In the genomic region with DNA sequence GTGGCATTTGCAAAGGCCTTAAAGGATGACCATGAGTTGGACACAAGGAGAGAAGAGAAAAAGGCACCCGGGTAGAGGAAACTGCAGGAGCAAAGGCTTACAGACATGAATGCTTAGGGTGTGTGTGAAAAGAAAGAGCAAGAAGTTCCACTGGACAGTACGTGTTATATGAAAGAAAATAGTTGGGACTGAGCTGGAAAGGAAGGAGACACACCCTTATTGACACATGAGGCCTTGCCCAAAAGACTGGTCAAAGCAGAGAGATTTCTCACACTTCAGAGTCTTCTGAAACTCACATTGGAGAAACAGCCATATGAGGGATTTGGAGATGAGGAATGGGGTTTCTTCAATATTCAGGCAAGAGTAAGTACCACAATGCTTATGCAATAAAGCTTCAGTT, we compare ENCODE assay signal across 18 cellular contexts. TPM values are rescaled to one million over a fixed set of nuclear protein-coding genes. Genes with fewer than 3 reads are reported as not detected.
DNase-seq lines count a peak whose midpoint lies in the region; ATAC-seq and TF ChIP-seq lines count a peak whose summit lies in the region.
"Had no signal": no experiment of that assay in that cellular context is flagged by ENCODE, and none has a peak within 500 bp of the region (broad histone marks: within the 10 kb centered on the region; RNA-seq: fewer than 3 reads in every experiment).

No MANE protein-coding gene starts in this region.

- no peaks in the 10 kb centered on the region for H3K4me1 ChIP-seq in breast epithelium
- H3K4me1 ChIP-seq in mammary epithelial cell (ENCODE audit: insufficient read depth, low read length): peaks cover 17% of the 10 kb centered on the region
- H3K4me1 ChIP-seq in hepatocyte (ENCODE audit: insufficient read depth): peaks cover 4% of the 10 kb centered on the region
- peaks cover 8% of the 10 kb centered on the region for H3K4me1 ChIP-seq in upper lobe of right lung
- H3K4me1 ChIP-seq: adrenal gland had no signal

- TF ChIP-seq CTCF in MCF 10A (IDR thresholded peaks at IDR 0.05; ENCODE audit: unreplicated experiment): no peak
- TF ChIP-seq CTCF in breast epithelium (IDR thresholded peaks at IDR 0.05): no peak
- TF ChIP-seq CTCF in mammary epithelial cell (conservative IDR thresholded peaks at IDR 0.05 in 1 of 2, IDR thresholded peaks at IDR 0.05 in 1 of 2; ENCODE audit: extremely low read depth in 1 of 2, insufficient read depth in 1 of 2, low read depth in 1 of 2, low read length in 2 of 2): no peak
- no peak for TF ChIP-seq CTCF in hepatocyte (IDR thresholded peaks at IDR 0.05; ENCODE audit: poor library complexity)
- no peak for TF ChIP-seq CTCF in type B pancreatic cell (conservative IDR thresholded peaks at IDR 0.05)
- TF ChIP-seq CTCF in upper lobe of right lung (IDR thresholded peaks at IDR 0.05): no peak

- in situ Hi-C loops in mammary epithelial cell (cut with MboI; ENCODE audit: low sequenced_read_pairs in 2 of 2): no loop called here

- intact Hi-C loops in MCF 10A (cut with micrococcal nuclease): loop anchor here (5.0 kb wide), 1 partner anchor 55 kb away; the partner anchor contains the start of gene TTC9
- intact Hi-C loops in breast epithelium (cut with DNase I; ENCODE audit: low total_unique reads): no loop called here
- intact Hi-C loops in mammary epithelial cell (cut with micrococcal nuclease): no loop called here
- intact Hi-C loops in upper lobe of right lung (cut with DNase I): no loop called here

- no peaks in the 10 kb centered on the region for H3K9me2 ChIP-seq in hepatocyte (replicated peaks; ENCODE audit: insufficient read depth)

- H3K27me3 Mint-ChIP-seq in MCF 10A (ENCODE audit: insufficient read depth, unreplicated experiment): no peaks in the 10 kb centered on the region
- H3K27me3 Mint-ChIP-seq in type B pancreatic cell: no peaks in the 10 kb centered on the region

- TF ChIP-seq POLR2A in breast epithelium (IDR thresholded peaks at IDR 0.05): no peak

- peak overlapping the region; percentile 65 for H3K27ac Mint-ChIP-seq in MCF 10A (ENCODE audit: low read depth, unreplicated experiment)
- H3K27ac Mint-ChIP-seq in type B pancreatic cell: peak overlapping the region; percentile 67
- H3K27ac Mint-ChIP-seq: activated CD4-positive, alpha-beta T cell treated with anti-CD3 and anti-CD28 coated beads, Interleukin-2, amount 10 ng/mL, durations not matched to agents 7 days and 5 days; nephron had no signal

- H3K36me3 Mint-ChIP-seq in MCF 10A (ENCODE audit: insufficient read depth, unreplicated experiment) (no peaks in the 10 kb centered on the region), type B pancreatic cell (no peaks in the 10 kb centered on the region)

- no peak for ATAC-seq in upper lobe of right lung

- peak overlapping the region; percentile 40 for H3K4me2 ChIP-seq in mammary epithelial cell (ENCODE audit: insufficient read depth, low read depth, low read length)
- H3K4me2 ChIP-seq in hepatocyte: peak overlapping the region; percentile 46

- CTCF ChIA-PET in MCF 10A (lab: Yijun Ruan, JAX): interaction anchor here (0.6 to 2.0 kb wide), 3 partner anchors 16 to 1284 kb away, joined by 3 to 5 read pairs (median 4); no protein-coding TSS in a partner anchor
- CTCF ChIA-PET in mammary epithelial cell (lab: Charles Lee; ENCODE audit: low non-redundant PET): no interaction called here

- BruUV-seq in MCF 10A (replicated peaks; lab: Mats Ljungman, UMichigan) (no TSS peak), mammary epithelial cell (replicated peaks; lab: Mats Ljungman, UMichigan) (no TSS peak)

- H3K4me1 Mint-ChIP-seq in MCF 10A (ENCODE audit: insufficient read depth, unreplicated experiment) (peaks cover 18% of the 10 kb centered on the region), type B pancreatic cell (ENCODE audit: unreplicated experiment) (no peaks in the 10 kb centered on the region)
- H3K4me1 Mint-ChIP-seq: activated CD4-positive, alpha-beta T cell treated with anti-CD3 and anti-CD28 coated beads, Interleukin-2, amount 10 ng/mL, durations not matched to agents 7 days and 5 days; nephron had no signal

- no peaks in the 10 kb centered on the region for H3K79me2 ChIP-seq in mammary epithelial cell (ENCODE audit: insufficient read depth, low read length)
- no peaks in the 10 kb centered on the region for H3K79me2 ChIP-seq in hepatocyte

- no peak overlapping the region for H3K9ac ChIP-seq in mammary epithelial cell (ENCODE audit: insufficient read depth, low read length)

- dilution Hi-C loops in mammary epithelial cell (cut with HindIII; ENCODE audit: low sequenced_read_pairs): loop anchor here (5.0 kb wide), 2 partner anchors 40 to 95 kb away; partner anchors contain the start of gene MED6

- DNase-seq in MCF 10A (ENCODE audit: unreplicated experiment) (peak; percentile 26), breast epithelium (ENCODE audit: low spot score in 2 of 2) (no peak), mammary epithelial cell (peak; percentile 29), hepatocyte (ENCODE audit: low spot score) (no peak), type B pancreatic cell (ENCODE audit: extremely low spot score, unreplicated experiment) (no peak), NCI-H1105 (lab: John Stamatoyannopoulos, UW) (no peak), upper lobe of right lung (no peak), hypothalamus (lab: John Stamatoyannopoulos, UW) (no peak)
- DNase-seq: activated CD4-positive, alpha-beta T cell treated with anti-CD3 and anti-CD28 coated beads, Interleukin-2, amount 10 ng/mL, durations not matched to agents 7 days and 5 days; activated CD8-positive, alpha-beta memory T cell treated with anti-CD3 and anti-CD28 coated beads, Interleukin-2, amount 50 U/mL, for 4 hours; activated gamma-delta T cell; caudate nucleus; NCI-H1105 treated with DMSO at 0.1 percent for 48 hours; NCI-H2081 treated with DMSO at 0.1 percent for 48 hours; NCI-H524; T-helper 1 cell had no signal

- no peaks in the 10 kb centered on the region for H3K27me3 ChIP-seq in breast epithelium
- no peaks in the 10 kb centered on the region for H3K27me3 ChIP-seq in mammary epithelial cell (ENCODE audit: insufficient read depth, low read length)
- no peaks in the 10 kb centered on the region for H3K27me3 ChIP-seq in hepatocyte
- H3K27me3 ChIP-seq in upper lobe of right lung: no peaks in the 10 kb centered on the region
- H3K27me3 ChIP-seq: adrenal gland had no signal

- POLR2A ChIA-PET in MCF 10A (lab: Yijun Ruan, JAX): interaction anchor here (0.9 to 1.3 kb wide), 2 partner anchors 111 to 112 kb away, joined by 3 to 4 read pairs; partner anchors contain the start of gene MAP3K9

- H3K9me3 ChIP-seq in breast epithelium (no peaks in the 10 kb centered on the region), mammary epithelial cell (replicated peaks; ENCODE audit: insufficient read depth, low read length) (no peaks in the 10 kb centered on the region), hepatocyte (ENCODE audit: low read depth) (no peaks in the 10 kb centered on the region), upper lobe of right lung (no peaks in the 10 kb centered on the region)
- H3K9me3 ChIP-seq: adrenal gland had no signal

- WGBS in mammary epithelial cell (ENCODE audit: low coverage, missing lambda C conversion rate): 71% methylated on average over 2 of the region's 2 CpGs
- WGBS in hepatocyte (ENCODE audit: low lambda C conversion rate, missing lambda C conversion rate): 73% methylated on average over 2 of the region's 2 CpGs

- H2AFZ ChIP-seq in mammary epithelial cell (ENCODE audit: low read depth, low read length) (peak overlapping the region; percentile 11), hepatocyte (no peak overlapping the region)

- H3K27ac ChIP-seq in breast epithelium (no peak overlapping the region), mammary epithelial cell (ENCODE audit: insufficient read depth, low read depth, low read length) (peak overlapping the region; percentile 32), hepatocyte (peak overlapping the region; percentile 85), upper lobe of right lung (no peak overlapping the region)
- H3K27ac ChIP-seq: adrenal gland had no signal

- H3K36me3 ChIP-seq in breast epithelium (no peaks in the 10 kb centered on the region), mammary epithelial cell (ENCODE audit: insufficient read depth, low read length) (no peaks in the 10 kb centered on the region), hepatocyte (replicated peaks; ENCODE audit: insufficient read depth, low read depth) (no peaks in the 10 kb centered on the region), upper lobe of right lung (no peaks in the 10 kb centered on the region)
- H3K36me3 ChIP-seq: adrenal gland had no signal

- no peak overlapping the region for H3K4me3 ChIP-seq in breast epithelium
- H3K4me3 ChIP-seq in mammary epithelial cell (replicated peaks in 1 of 3; ENCODE audit: insufficient read depth in 1 of 3, low read depth in 2 of 3, low read length in 3 of 3): no peak overlapping the region
- H3K4me3 ChIP-seq in hepatocyte: no peak overlapping the region
- H3K4me3 ChIP-seq in upper lobe of right lung: no peak overlapping the region
- H3K4me3 ChIP-seq: adrenal gland had no signal

- H3K9me3 Mint-ChIP-seq in MCF 10A (ENCODE audit: unreplicated experiment) (no peaks in the 10 kb centered on the region), type B pancreatic cell (no peaks in the 10 kb centered on the region)
- H3K9me3 Mint-ChIP-seq: activated CD4-positive, alpha-beta T cell treated with anti-CD3 and anti-CD28 coated beads, Interleukin-2, amount 10 ng/mL, durations not matched to agents 7 days and 5 days; nephron had no signal

- H3K4me3 Mint-ChIP-seq in MCF 10A (ENCODE audit: unreplicated experiment): no peak overlapping the region
- H3K4me3 Mint-ChIP-seq in type B pancreatic cell: peak overlapping the region; percentile 27
- H3K4me3 Mint-ChIP-seq: activated CD4-positive, alpha-beta T cell treated with anti-CD3 and anti-CD28 coated beads, Interleukin-2, amount 10 ng/mL, durations not matched to agents 7 days and 5 days; nephron had no signal

- H4K20me1 ChIP-seq in mammary epithelial cell (ENCODE audit: insufficient read depth, low read length): no peaks in the 10 kb centered on the region
- H4K20me1 ChIP-seq in hepatocyte (ENCODE audit: insufficient read depth, poor library complexity, severe bottlenecking): no peaks in the 10 kb centered on the region

RNA-seq across cellular contexts. Expression of gene TTC9, which starts 56.0 kb away (rescaled TPM):
- total RNA-seq in MCF 10A (2022) (0.30 and 0.37 TPM in 2 replicates), breast epithelium (1 to 10 TPM in 2 of 3 donors, under 1 TPM in 1; 0.48 to 7.5 (median 3.9) TPM), mammary epithelial cell (1 to 10 TPM; 2.5 to 3.3 TPM), hepatocyte (2.9 and 3.6 TPM in 2 replicates), type B pancreatic cell (ENCODE audit: low replicate concordance) (14.9 and 32.0 TPM in 2 replicates), upper lobe of right lung (6.7 TPM)
- polyA plus RNA-seq in mammary epithelial cell (5.2 TPM), hepatocyte (3.1 and 4.9 TPM in 2 replicates)
- polyA minus RNA-seq in mammary epithelial cell: 10.4 TPM

Comparison
In these comparisons a context has a peak if more than half of its experiments do, and no peak if none do; other contexts are left out.
1. DNase-seq: peak in MCF 10A (single experiment) and mammary epithelial cell (single experiment); none in breast epithelium (0 of 2), hepatocyte (single experiment), type B pancreatic cell (single experiment), NCI-H1105 (single experiment), upper lobe of right lung (single experiment) and hypothalamus (0 of 51).
2. H3K27ac ChIP-seq: peak in mammary epithelial cell (single experiment) and hepatocyte (single experiment); none in breast epithelium (0 of 2) and upper lobe of right lung (single experiment).